ENCODE assay signal across 19 cellular contexts in genomic region chr1:117500584-117500983, GRCh38.
DNase-seq lines count a peak whose midpoint lies in the region; ATAC-seq and TF ChIP-seq lines count a peak whose summit lies in the region.
"Had no signal": no experiment of that assay in that cellular context is flagged by ENCODE, and none has a peak within 500 bp of the region (broad histone marks: within the 10 kb centered on the region; RNA-seq: fewer than 3 reads in every experiment).

No MANE protein-coding gene starts in this region.

- WGBS in IMR-90 (ENCODE audit: extremely low coverage in 2 of 2, insufficient read length in 1 of 2), 2 experiments: no CpG with 5 or more reads among the region's 1 CpG

- H4K20me1 ChIP-seq in IMR-90 (ENCODE audit: insufficient read depth, low read length): no peaks in the 10 kb centered on the region

- peak overlapping the region; percentile 51; the same call in 1 of the 2 replicates for H3K27ac ChIP-seq in IMR-90 (ENCODE audit: insufficient read depth, low read length)
- H3K27ac ChIP-seq: A549, GM23248 had no signal

- DNase-seq in IMR-90 (no peak), inferior parietal cortex (ENCODE audit: extremely low spot score) (peak; percentile 17), nephron progenitor cell (no peak), superior temporal gyrus (ENCODE audit: extremely low spot score) (peak; percentile 45), NCI-H2171 treated with DMSO at 0.1 percent for 48 hours (lab: John Stamatoyannopoulos, UW) (no peak), SW480 (ENCODE audit: low spot score) (no peak)
- DNase-seq: 8988T; ACHN; AML-193; C1 segment of cervical spinal cord; Calu3; CD4-positive, alpha-beta memory T cell; COR-L47; DMS53; DMS79 treated with DMSO at 0.1 percent for 48 hours; H7 had no signal

- in situ Hi-C loops in IMR-90 (cut with MboI; ENCODE audit: low sequenced_read_pairs): no loop called here

- no peaks in the 10 kb centered on the region for H3K27me3 ChIP-seq in IMR-90 (ENCODE audit: control insufficient read depth, insufficient read depth, low read length)

- peaks cover 10% of the 10 kb centered on the region for H3K36me3 Mint-ChIP-seq in nephron progenitor cell (ENCODE audit: low read depth)

- no peaks in the 10 kb centered on the region for H3K4me1 Mint-ChIP-seq in nephron progenitor cell

- no TSS peak for BruUV-seq in IMR-90 (replicated peaks; lab: Mats Ljungman, UMichigan)

- no peak for TF ChIP-seq POLR2A in IMR-90 (IDR thresholded peaks at IDR 0.05; ENCODE audit: low read depth, low read length)

- no peak for TF ChIP-seq RAD21 in IMR-90 (IDR thresholded peaks at IDR 0.05; ENCODE audit: low read length)

- TF ChIP-seq CTCF in IMR-90 (conservative IDR thresholded peaks at IDR 0.05; ENCODE audit: low read depth, low read length): no peak
- no peak for TF ChIP-seq CTCF in nephron progenitor cell (IDR thresholded peaks at IDR 0.05)

- H3K18ac ChIP-seq in IMR-90 (ENCODE audit: low read depth, low read length): peak overlapping the region; percentile 91; the same call in 1 of the 2 replicates

- dilution Hi-C loops in IMR-90 (cut with HindIII; ENCODE audit: low sequenced_read_pairs, unreplicated experiment): no loop called here

- H3K23ac ChIP-seq in IMR-90 (ENCODE audit: low read depth, low read length): peak overlapping the region; percentile 48

- H2BK120ac ChIP-seq in IMR-90 (ENCODE audit: low read depth, low read length): peak overlapping the region; percentile 89

- no peak overlapping the region for H3K4me3 Mint-ChIP-seq in nephron progenitor cell
- H3K4me3 Mint-ChIP-seq: CD4-positive, alpha-beta memory T cell had no signal

- POLR2A ChIA-PET in IMR-90 (lab: Charles Lee; ENCODE audit: unreplicated experiment): no interaction called here

- CTCF ChIA-PET in IMR-90 (lab: Yijun Ruan, JAX): interaction anchor here (1.0 kb wide), 1 partner anchor 34 kb away, joined by 3 read pairs; no protein-coding TSS in a partner anchor

- H4K91ac ChIP-seq in IMR-90 (ENCODE audit: insufficient read depth, low read depth, low read length): peak overlapping the region; percentile 84

- H4K5ac ChIP-seq in IMR-90 (ENCODE audit: low read depth, low read length): peak overlapping the region; percentile 19; the same call in 1 of the 2 replicates

- no peak overlapping the region for H2AK9ac ChIP-seq in IMR-90 (replicated peaks; ENCODE audit: low read depth, low read length, poor library complexity)

- H3K27me3 Mint-ChIP-seq in nephron progenitor cell (ENCODE audit: low read depth, poor library complexity): no peaks in the 10 kb centered on the region
- H3K27me3 Mint-ChIP-seq: CD4-positive, alpha-beta memory T cell had no signal

- no peak overlapping the region for H3K9ac ChIP-seq in IMR-90 (ENCODE audit: low read depth, low read length)
- H3K9ac ChIP-seq: GM23248 had no signal

- no peak overlapping the region for H2AFZ ChIP-seq in IMR-90 (replicated peaks; ENCODE audit: low read length, poor library complexity)
- H2AFZ ChIP-seq: GM23248 had no signal

- no peak overlapping the region for H3K4me2 ChIP-seq in IMR-90 (ENCODE audit: low read depth, low read length)
- H3K4me2 ChIP-seq: A549 had no signal

- H3K9me1 ChIP-seq in IMR-90 (ENCODE audit: insufficient read depth, low read length): peaks cover 7% of the 10 kb centered on the region

- no peak overlapping the region for H3K4me3 ChIP-seq in IMR-90 (ENCODE audit: insufficient read depth, low read depth, low read length)
- H3K4me3 ChIP-seq: A549, GM23248 had no signal

- H3K79me1 ChIP-seq in IMR-90 (ENCODE audit: low read depth in 1 of 2, low read length in 2 of 2): peaks cover 0 to 11% of the 10 kb centered on the region in 2 experiments; a peak in 2 of 4 replicates

- H2BK5ac ChIP-seq in IMR-90 (ENCODE audit: low read depth, low read length, poor library complexity, severe bottlenecking): peak overlapping the region; percentile 74

- H2AK5ac ChIP-seq in IMR-90 (ENCODE audit: low read depth, low read length): peak overlapping the region; percentile 71; the same call in 1 of the 2 replicates

- peak overlapping the region; percentile 26 to 62; a peak in 3 of 4 replicates for H4K8ac ChIP-seq in IMR-90 (ENCODE audit: low read depth in 2 of 2, low read length in 2 of 2)

- peak overlapping the region; percentile 75 for H3K14ac ChIP-seq in IMR-90 (replicated peaks; ENCODE audit: low read depth, low read length)

- H3K4ac ChIP-seq in IMR-90 (ENCODE audit: low read depth, low read length): peak overlapping the region; percentile 81

- ATAC-seq in IMR-90 (ENCODE audit: low read depth) (no peak), HG02678 (IDR thresholded peaks at IDR 0.05; ENCODE audit: unreplicated experiment) (no peak)
- ATAC-seq: A549 had no signal

- 0 out of 2 replicates have a peak, but pooled peaks cover 3% of the 10 kb centered on the region for H3K36me3 ChIP-seq in IMR-90 (ENCODE audit: control insufficient read depth, insufficient read depth, low read length)

- peak overlapping the region; percentile 90 for H2BK20ac ChIP-seq in IMR-90 (ENCODE audit: low read depth, low read length)

- intact Hi-C loops in IMR-90 (cut with micrococcal nuclease): no loop called here

- no peaks in the 10 kb centered on the region; the same call in 1 of the 2 replicates for H3K9me3 ChIP-seq in IMR-90 (ENCODE audit: control insufficient read depth, insufficient read depth, low read length)
- H3K9me3 ChIP-seq: A549 had no signal

- H3K27ac Mint-ChIP-seq in nephron progenitor cell: peak overlapping the region; percentile 36
- H3K27ac Mint-ChIP-seq: CD4-positive, alpha-beta memory T cell had no signal

- H3K4me1 ChIP-seq in IMR-90 (ENCODE audit: control insufficient read depth, insufficient read depth, low read length): peaks cover 8% of the 10 kb centered on the region
- H3K4me1 ChIP-seq: A549 had no signal

- H3K9me3 Mint-ChIP-seq in nephron progenitor cell: no peaks in the 10 kb centered on the region
- H3K9me3 Mint-ChIP-seq: CD4-positive, alpha-beta memory T cell had no signal

- H2BK15ac ChIP-seq in IMR-90 (ENCODE audit: low read depth, low read length): peak overlapping the region; percentile 89; the same call in 2 of the 3 replicates

- peak overlapping the region; percentile 48; the same call in 1 of the 2 replicates for H3K56ac ChIP-seq in IMR-90 (ENCODE audit: extremely low read depth, insufficient read depth, low read length)

TF ChIP-seq in IMR-90, 13 proteins besides CTCF, POLR2A, EP300 and RAD21:
- TF ChIP-seq, protein P1, sequence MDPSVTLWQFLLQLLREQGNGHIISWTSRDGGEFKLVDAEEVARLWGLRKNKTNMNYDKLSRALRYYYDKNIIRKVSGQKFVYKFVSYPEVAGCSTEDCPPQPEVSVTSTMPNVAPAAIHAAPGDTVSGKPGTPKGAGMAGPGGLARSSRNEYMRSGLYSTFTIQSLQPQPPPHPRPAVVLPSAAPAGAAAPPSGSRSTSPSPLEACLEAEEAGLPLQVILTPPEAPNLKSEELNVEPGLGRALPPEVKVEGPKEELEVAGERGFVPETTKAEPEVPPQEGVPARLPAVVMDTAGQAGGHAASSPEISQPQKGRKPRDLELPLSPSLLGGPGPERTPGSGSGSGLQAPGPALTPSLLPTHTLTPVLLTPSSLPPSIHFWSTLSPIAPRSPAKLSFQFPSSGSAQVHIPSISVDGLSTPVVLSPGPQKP (IDR thresholded peaks at IDR 0.05; ENCODE audit: borderline replicate concordance, low read depth, low read length): no peak
- TF ChIP-seq MAFK (IDR thresholded peaks at IDR 0.05; ENCODE audit: low read depth, low read length) (no peak), MAZ (IDR thresholded peaks at IDR 0.05; ENCODE audit: borderline replicate concordance, low read depth, low read length) (no peak), SMC3 (IDR thresholded peaks at IDR 0.05; ENCODE audit: low read depth, low read length) (no peak), FOS (IDR thresholded peaks at IDR 0.05; ENCODE audit: low read depth, low read length) (no peak)

Comparison
In these comparisons a context has a peak if more than half of its experiments do, and no peak if none do; other contexts are left out.
1. DNase-seq: peak in inferior parietal cortex (single experiment) and superior temporal gyrus (single experiment); none in IMR-90 (single experiment), nephron progenitor cell (single experiment), NCI-H2171 treated with DMSO at 0.1 percent for 48 hours (single experiment) and SW480 (single experiment).